1 cellular context compared by ENCODE assay signal in genomic region chr17:42120161-42121065, GRCh38.
TF ChIP-seq lines count a peak whose summit lies in the region.

No MANE protein-coding gene starts in this region.

TF ChIP-seq in H1, 55 proteins besides CTCF, POLR2A, EP300 and RAD21 (continued from another document):
- TF ChIP-seq CEBPB (IDR thresholded peaks at IDR 0.05; ENCODE audit: low read depth, low read length) = no peak
- no peak for TF ChIP-seq SIX5 (IDR thresholded peaks at IDR 0.05; ENCODE audit: low read depth, low read length)
- TF ChIP-seq FOSL1 (IDR thresholded peaks at IDR 0.05; ENCODE audit: insufficient read depth, low read depth, low read length) = no peak
- peak; percentile 19 for TF ChIP-seq TAF1 (IDR thresholded peaks at IDR 0.05; ENCODE audit: low read depth, low read length)
- no peak for TF ChIP-seq PHF8 (conservative IDR thresholded peaks at IDR 0.05; ENCODE audit: low read depth, low read length)
- no peak for TF ChIP-seq TBP (IDR thresholded peaks at IDR 0.05; ENCODE audit: low read depth, low read length)
